8 cellular contexts compared by ENCODE assay signal in the genomic region with DNA sequence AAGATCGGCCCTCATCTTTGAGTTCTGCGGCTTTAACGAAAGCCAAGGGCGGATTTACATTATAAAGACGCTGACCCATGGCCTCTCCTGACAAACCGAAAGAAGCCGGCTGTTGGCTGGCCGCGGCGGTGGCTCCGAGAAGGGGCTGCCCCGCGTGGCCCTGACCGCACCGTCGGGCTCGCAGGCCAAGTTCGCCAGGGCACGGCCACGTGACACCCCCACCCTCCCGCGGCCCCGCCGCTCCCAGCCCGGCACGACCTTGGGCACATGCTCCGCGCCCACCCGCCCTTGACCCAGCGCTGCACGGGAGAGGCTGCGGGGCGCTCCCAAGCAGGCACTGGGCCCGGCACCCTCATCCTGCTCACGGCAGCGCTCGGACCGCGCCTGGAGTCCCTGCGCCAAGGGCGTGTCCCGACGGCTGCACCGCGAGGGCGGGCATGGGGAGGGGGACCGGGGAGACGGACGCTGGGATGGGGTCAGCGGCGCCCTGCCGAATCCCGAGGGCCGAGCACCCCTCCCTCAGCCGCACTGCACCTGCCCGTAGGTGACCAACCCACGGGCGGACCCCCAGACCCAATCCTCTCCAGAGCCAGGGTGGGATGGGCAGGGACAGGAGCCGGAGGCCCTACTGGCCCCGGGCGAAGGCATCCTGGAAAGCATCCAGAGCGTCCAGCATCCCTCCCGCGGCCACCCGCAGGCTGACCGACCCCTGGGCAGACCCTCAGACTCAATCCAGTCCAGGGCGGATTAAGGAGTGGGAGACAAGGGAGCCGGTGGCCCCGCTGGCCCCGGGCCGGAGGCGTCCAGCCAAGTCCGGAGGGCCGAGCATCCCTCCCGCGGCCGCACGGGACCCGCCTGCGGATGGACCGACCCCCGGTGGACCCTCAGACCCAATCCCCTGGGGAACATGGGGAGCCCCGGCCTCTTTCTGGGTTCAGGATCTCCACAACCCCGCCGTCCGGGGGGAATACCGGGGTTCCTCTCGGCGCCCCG. TPM values are rescaled to one million over a fixed set of nuclear protein-coding genes. Genes with fewer than 3 reads are reported as not detected.
DNase-seq lines count a peak whose midpoint lies in the region; ATAC-seq and TF ChIP-seq lines count a peak whose summit lies in the region.

No MANE protein-coding gene starts in this region.

- POLR2A ChIA-PET in IMR-90 (lab: Charles Lee; ENCODE audit: unreplicated experiment): no interaction called here
- POLR2A ChIA-PET in activated CD8-positive, alpha-beta T cell treated with anti-CD3 and anti-CD28 coated beads for 36 hours (lab: Charles Lee): no interaction called here

- H2BK20ac ChIP-seq in IMR-90 (ENCODE audit: low read depth, low read length): no peak overlapping the region

- peaks cover 9% of the 10 kb centered on the region for H3K9me1 ChIP-seq in IMR-90 (ENCODE audit: insufficient read depth, low read length)

- H3K4ac ChIP-seq in IMR-90 (ENCODE audit: low read depth, low read length): peak overlapping the region; percentile 57; the same call in 1 of the 2 replicates

- no peak overlapping the region for H4K5ac ChIP-seq in IMR-90 (ENCODE audit: low read depth, low read length)

- no peaks in the 10 kb centered on the region for H3K27me3 Mint-ChIP-seq in activated CD8-positive, alpha-beta T cell treated with anti-CD3 and anti-CD28 coated beads for 36 hours
- peaks cover 49% of the 10 kb centered on the region for H3K27me3 Mint-ChIP-seq in nephron (ENCODE audit: low read depth)

- dilution Hi-C loops in IMR-90 (cut with HindIII; ENCODE audit: low sequenced_read_pairs, unreplicated experiment): no loop called here

- CTCF ChIA-PET in IMR-90 (lab: Yijun Ruan, JAX): no interaction called here
- CTCF ChIA-PET in activated CD8-positive, alpha-beta T cell treated with anti-CD3 and anti-CD28 coated beads for 36 hours (lab: Charles Lee): interaction anchor here (1.5 kb wide), 1 partner anchor 12 kb away, joined by 3 read pairs; no protein-coding TSS in a partner anchor

- peak overlapping the region; percentile 80 for H3K4me3 Mint-ChIP-seq in activated CD8-positive, alpha-beta T cell treated with anti-CD3 and anti-CD28 coated beads for 36 hours
- peak overlapping the region; percentile 83 to 91 (median 84) for H3K4me3 Mint-ChIP-seq in nephron

- H3K36me3 ChIP-seq in IMR-90 (ENCODE audit: control insufficient read depth, insufficient read depth, low read length): peaks cover 1% of the 10 kb centered on the region; the same call in 1 of the 2 replicates

- TF ChIP-seq RAD21 in IMR-90 (IDR thresholded peaks at IDR 0.05; ENCODE audit: low read length): no peak

- peak overlapping the region; percentile 64 for H2BK5ac ChIP-seq in IMR-90 (ENCODE audit: low read depth, low read length, poor library complexity, severe bottlenecking)

- H2AK5ac ChIP-seq in IMR-90 (ENCODE audit: low read depth, low read length): peak overlapping the region; percentile 40

- DNase-seq in DMS53 (lab: John Stamatoyannopoulos, UW) (peak; percentile 87), IMR-90 (peak; percentile 31), fibroblast of mammary gland (ENCODE audit: low read depth) (peak; percentile 40)
- no peak for DNase-seq in activated CD8-positive, alpha-beta T cell treated with anti-CD3 and anti-CD28 coated beads for 36 hours

- H3K9ac ChIP-seq in IMR-90 (ENCODE audit: low read depth, low read length): peak overlapping the region; percentile 61

- H2BK15ac ChIP-seq in IMR-90 (ENCODE audit: low read depth, low read length): peak overlapping the region; percentile 18; the same call in 1 of the 3 replicates

- H3K9me3 ChIP-seq in IMR-90 (ENCODE audit: control insufficient read depth, insufficient read depth, low read length): no peaks in the 10 kb centered on the region

- H4K8ac ChIP-seq in IMR-90 (ENCODE audit: low read depth in 2 of 2, low read length in 2 of 2): peak overlapping the region; percentile 25 to 45; a peak in 1 of 4 replicates

- peak overlapping the region; percentile 55; the same call in 1 of the 2 replicates for H4K91ac ChIP-seq in IMR-90 (ENCODE audit: insufficient read depth, low read depth, low read length)

- H2AK9ac ChIP-seq in IMR-90 (replicated peaks; ENCODE audit: low read depth, low read length, poor library complexity): peak overlapping the region; percentile 95

- no peak overlapping the region for H3K56ac ChIP-seq in IMR-90 (ENCODE audit: extremely low read depth, insufficient read depth, low read length)

- peaks cover 9% of the 10 kb centered on the region for H4K20me1 ChIP-seq in IMR-90 (ENCODE audit: insufficient read depth, low read length)

- H3K27ac ChIP-seq in IMR-90 (ENCODE audit: insufficient read depth, low read length): peak overlapping the region; percentile 74

- peak overlapping the region; percentile 91 for H3K27ac Mint-ChIP-seq in activated CD8-positive, alpha-beta T cell treated with anti-CD3 and anti-CD28 coated beads for 36 hours
- H3K27ac Mint-ChIP-seq in nephron: peak overlapping the region; percentile 94 to 98 (median 96)

- TF ChIP-seq POLR2A in IMR-90 (IDR thresholded peaks at IDR 0.05; ENCODE audit: low read depth, low read length): no peak
- no peak for TF ChIP-seq POLR2A in GM18505 (IDR thresholded peaks at IDR 0.05; ENCODE audit: borderline replicate concordance, extremely low read depth, insufficient read depth, insufficient read length)

- TF ChIP-seq CTCF in IMR-90 (conservative IDR thresholded peaks at IDR 0.05; ENCODE audit: low read depth, low read length) (no peak), fibroblast of mammary gland (conservative IDR thresholded peaks at IDR 0.05; ENCODE audit: control insufficient read depth, insufficient read depth, low read depth, low read length) (no peak), nephron (IDR thresholded peaks at IDR 0.05; ENCODE audit: unreplicated experiment in 3 of 3) (no peak)
- TF ChIP-seq CTCF in activated CD8-positive, alpha-beta T cell treated with anti-CD3 and anti-CD28 coated beads for 36 hours (IDR thresholded peaks at IDR 0.05): no peak

- H3K4me3 ChIP-seq in IMR-90 (ENCODE audit: insufficient read depth, low read depth, low read length) (peak overlapping the region; percentile 88), fibroblast of mammary gland (ENCODE audit: control insufficient read depth, low read depth, low read length) (peak overlapping the region; percentile 76)

- H3K9me3 Mint-ChIP-seq in activated CD8-positive, alpha-beta T cell treated with anti-CD3 and anti-CD28 coated beads for 36 hours: no peaks in the 10 kb centered on the region
- no peaks in the 10 kb centered on the region for H3K9me3 Mint-ChIP-seq in nephron

- WGBS in IMR-90 (ENCODE audit: extremely low coverage in 2 of 2, insufficient read length in 1 of 2), 2 experiments: 1% methylated on average over 40 of the region's 90 CpGs; no CpG with 5 or more reads in 1 of the 2 experiments

- ATAC-seq in IMR-90 (ENCODE audit: low read depth): peak; percentile 35
- no peak for ATAC-seq in activated CD8-positive, alpha-beta T cell treated with anti-CD3 and anti-CD28 coated beads for 36 hours
- no peak for ATAC-seq in GM18870 (IDR thresholded peaks at IDR 0.05; ENCODE audit: unreplicated experiment)
- no peak for ATAC-seq in GM18505 (IDR thresholded peaks at IDR 0.05; ENCODE audit: unreplicated experiment)
- no peak for ATAC-seq in HG02884 (IDR thresholded peaks at IDR 0.05; ENCODE audit: unreplicated experiment)

- no TSS peak for BruUV-seq in IMR-90 (replicated peaks; lab: Mats Ljungman, UMichigan)

- peaks cover 24% of the 10 kb centered on the region for H3K4me1 ChIP-seq in IMR-90 (ENCODE audit: control insufficient read depth, insufficient read depth, low read length)

- peaks cover 27 to 51% of the 10 kb centered on the region in 2 experiments for H3K79me1 ChIP-seq in IMR-90 (ENCODE audit: low read depth in 1 of 2, low read length in 2 of 2)

- intact Hi-C loops in IMR-90 (cut with micrococcal nuclease): loop anchor here (5.0 kb wide), 1 partner anchor 171 kb away; the partner anchor contains the start of gene MRGPRF
- intact Hi-C loops in activated CD8-positive, alpha-beta T cell treated with anti-CD3 and anti-CD28 coated beads for 36 hours (cut with micrococcal nuclease): no loop called here

- in situ Hi-C loops in IMR-90 (cut with MboI; ENCODE audit: low sequenced_read_pairs): no loop called here

- peak overlapping the region; percentile 68 for H3K23ac ChIP-seq in IMR-90 (ENCODE audit: low read depth, low read length)

- peak overlapping the region; percentile 30; the same call in 1 of the 2 replicates for H2BK120ac ChIP-seq in IMR-90 (ENCODE audit: low read depth, low read length)

- H3K18ac ChIP-seq in IMR-90 (ENCODE audit: low read depth, low read length): no peak overlapping the region

- peak overlapping the region; percentile 90 for H2AFZ ChIP-seq in IMR-90 (replicated peaks; ENCODE audit: low read length, poor library complexity)

- 0 out of 2 replicates have a peak overlapping the region, but pooled peaks have one; percentile 33 for H3K14ac ChIP-seq in IMR-90 (replicated peaks; ENCODE audit: low read depth, low read length)

- H3K4me2 ChIP-seq in IMR-90 (ENCODE audit: low read depth, low read length): peak overlapping the region; percentile 91

- H3K4me1 Mint-ChIP-seq in activated CD8-positive, alpha-beta T cell treated with anti-CD3 and anti-CD28 coated beads for 36 hours (ENCODE audit: low read depth): peaks cover 52% of the 10 kb centered on the region
- peaks cover 52% of the 10 kb centered on the region for H3K4me1 Mint-ChIP-seq in nephron

- H3K36me3 Mint-ChIP-seq in activated CD8-positive, alpha-beta T cell treated with anti-CD3 and anti-CD28 coated beads for 36 hours (ENCODE audit: low read depth): no peaks in the 10 kb centered on the region
- H3K36me3 Mint-ChIP-seq in nephron (ENCODE audit: low read depth): no peaks in the 10 kb centered on the region

- H3K27me3 ChIP-seq in IMR-90 (ENCODE audit: control insufficient read depth, insufficient read depth, low read length): peaks cover 4% of the 10 kb centered on the region

TF ChIP-seq in IMR-90, 13 proteins besides CTCF, POLR2A, EP300 and RAD21 (continues in another document):
- TF ChIP-seq FOS (IDR thresholded peaks at IDR 0.05; ENCODE audit: low read depth, low read length): no peak
- TF ChIP-seq, protein P1, sequence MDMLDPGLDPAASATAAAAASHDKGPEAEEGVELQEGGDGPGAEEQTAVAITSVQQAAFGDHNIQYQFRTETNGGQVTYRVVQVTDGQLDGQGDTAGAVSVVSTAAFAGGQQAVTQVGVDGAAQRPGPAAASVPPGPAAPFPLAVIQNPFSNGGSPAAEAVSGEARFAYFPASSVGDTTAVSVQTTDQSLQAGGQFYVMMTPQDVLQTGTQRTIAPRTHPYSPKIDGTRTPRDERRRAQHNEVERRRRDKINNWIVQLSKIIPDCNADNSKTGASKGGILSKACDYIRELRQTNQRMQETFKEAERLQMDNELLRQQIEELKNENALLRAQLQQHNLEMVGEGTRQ (IDR thresholded peaks at IDR 0.05; ENCODE audit: low read depth, low read length): peak; percentile 59
- 0 out of 2 replicates have a peak, but pooled peaks have one; percentile 3 for TF ChIP-seq MXI1 (IDR thresholded peaks at IDR 0.05; ENCODE audit: borderline replicate concordance, low read depth, low read length)

RNA-seq across cellular contexts. Expression of gene CPT1A, which starts 0.8 kb away (rescaled TPM):
- 18.6 and 21.3 TPM in 2 replicates for total RNA-seq in IMR-90 (2012; rRNA removed)
- 12.8 and 15.4 TPM in 2 replicates for polyA plus RNA-seq in IMR-90 (2012; rRNA removed)
- polyA plus RNA-seq in IMR-90 (2012; cell fraction: cytosol; rRNA removed): 8.4 and 13.6 TPM in 2 replicates
- polyA plus RNA-seq in IMR-90 (2012; cell fraction: nucleus; rRNA removed; ENCODE audit: low replicate concordance): 15.5 and 18.3 TPM in 2 replicates
- 10 to 100 TPM; 17.5 TPM for total RNA-seq in activated CD8-positive, alpha-beta T cell treated with anti-CD3 and anti-CD28 coated beads for 36 hours
